In genomic region chr4:74627516-74627915, GRCh38 we compare ENCODE assay signal across 24 cellular contexts.
DNase-seq lines count a peak whose midpoint lies in the region; ATAC-seq and TF ChIP-seq lines count a peak whose summit lies in the region.
"Had no signal": no experiment of that assay in that cellular context is flagged by ENCODE, and none has a peak within 500 bp of the region (broad histone marks: within the 10 kb centered on the region; RNA-seq: fewer than 3 reads in every experiment).

No MANE protein-coding gene starts in this region.

- TF ChIP-seq CTCF in hepatocyte (IDR thresholded peaks at IDR 0.05; ENCODE audit: poor library complexity) (no peak), mucosa of descending colon (IDR thresholded peaks at IDR 0.05) (no peak)

- H2AFZ ChIP-seq in hepatocyte = no peak overlapping the region
- H2AFZ ChIP-seq in neuronal stem cell (ENCODE audit: low read length) = no peak overlapping the region

- H3K27ac ChIP-seq in hepatocyte = peak overlapping the region; percentile 90
- H3K27ac ChIP-seq in neuronal stem cell (replicated peaks; ENCODE audit: low read length) = no peak overlapping the region
- H3K27ac ChIP-seq: BLaER1, HL-60 had no signal

- H2BK5ac ChIP-seq in neuronal stem cell (ENCODE audit: low read length) = no peak overlapping the region

- no peak overlapping the region for H3K4ac ChIP-seq in neuronal stem cell (ENCODE audit: low read length)

- WGBS in hepatocyte (ENCODE audit: low lambda C conversion rate, missing lambda C conversion rate) = 54% methylated on average over 4 of the region's 4 CpGs
- no CpG with 5 or more reads among the region's 4 CpGs for WGBS in neuronal stem cell (ENCODE audit: extremely low coverage in 2 of 2, insufficient read length in 2 of 2, insufficient replicate concordance in 1 of 2), 2 donors

- H3K18ac ChIP-seq in neuronal stem cell (ENCODE audit: low read length) = no peak overlapping the region

- intact Hi-C loops in mucosa of descending colon (cut with DNase I, micrococcal nuclease) = no loop called here

- no peaks in the 10 kb centered on the region for H4K20me1 ChIP-seq in hepatocyte (ENCODE audit: insufficient read depth, poor library complexity, severe bottlenecking)
- H4K20me1 ChIP-seq: BLaER1 had no signal

- no peaks in the 10 kb centered on the region for H3K79me1 ChIP-seq in neuronal stem cell (ENCODE audit: low read depth, low read length)

- no peak for TF ChIP-seq POLR2A in GM18505 (IDR thresholded peaks at IDR 0.05; ENCODE audit: borderline replicate concordance, extremely low read depth, insufficient read depth, insufficient read length)

- no peak overlapping the region for H3K4me3 Mint-ChIP-seq in stimulated activated naive CD8-positive, alpha-beta T cell treated with anti-CD3 and anti-CD28 coated beads, Interleukin-15, amount 100 ng/mL, for 72 hours
- H3K4me3 Mint-ChIP-seq: CD4-positive, alpha-beta T cell; HFFc6; IgD-negative memory B cell had no signal

- H3K9me2 ChIP-seq in hepatocyte (replicated peaks; ENCODE audit: insufficient read depth) = no peaks in the 10 kb centered on the region

- peaks cover 36% of the 10 kb centered on the region for H3K4me1 ChIP-seq in hepatocyte (ENCODE audit: insufficient read depth)
- H3K4me1 ChIP-seq in mucosa of descending colon (ENCODE audit: low read depth) = peaks cover 28% of the 10 kb centered on the region
- H3K4me1 ChIP-seq in neuronal stem cell (ENCODE audit: control insufficient read depth in 2 of 2, insufficient read depth in 1 of 2, low read depth in 1 of 2, low read length in 2 of 2) = peaks cover 0 to 1% of the 10 kb centered on the region in 2 donors

- no peak overlapping the region for H3K14ac ChIP-seq in neuronal stem cell (ENCODE audit: low read length)

- H3K27me3 Mint-ChIP-seq in stimulated activated naive CD8-positive, alpha-beta T cell treated with anti-CD3 and anti-CD28 coated beads, Interleukin-15, amount 100 ng/mL, for 72 hours = peaks cover 7% of the 10 kb centered on the region
- H3K27me3 Mint-ChIP-seq: CD4-positive, alpha-beta T cell had no signal

- no peaks in the 10 kb centered on the region for H3K9me3 Mint-ChIP-seq in stimulated activated naive CD8-positive, alpha-beta T cell treated with anti-CD3 and anti-CD28 coated beads, Interleukin-15, amount 100 ng/mL, for 72 hours
- H3K9me3 Mint-ChIP-seq: CD4-positive, alpha-beta T cell; HFFc6; IgD-negative memory B cell had no signal

- H3K4me3 ChIP-seq in hepatocyte = no peak overlapping the region
- H3K4me3 ChIP-seq in mucosa of descending colon = no peak overlapping the region
- H3K4me3 ChIP-seq in neuronal stem cell (ENCODE audit: low read length in 2 of 2) = no peak overlapping the region
- H3K4me3 ChIP-seq: BLaER1 had no signal

- H3K79me2 ChIP-seq in hepatocyte = no peaks in the 10 kb centered on the region

- H4K91ac ChIP-seq in neuronal stem cell (ENCODE audit: low read depth, low read length, poor library complexity) = no peak overlapping the region

- H3K27ac Mint-ChIP-seq in stimulated activated naive CD8-positive, alpha-beta T cell treated with anti-CD3 and anti-CD28 coated beads, Interleukin-15, amount 100 ng/mL, for 72 hours = peak overlapping the region in 1 of 2 donors; percentile 69
- H3K27ac Mint-ChIP-seq: CD4-positive, alpha-beta T cell; HFFc6; IgD-negative memory B cell had no signal

- ATAC-seq in mucosa of descending colon (peak; percentile 67), GM18505 (IDR thresholded peaks at IDR 0.05; ENCODE audit: unreplicated experiment) (no peak)
- no peak for ATAC-seq in stimulated activated naive CD8-positive, alpha-beta T cell treated with anti-CD3 and anti-CD28 coated beads, Interleukin-15, amount 100 ng/mL, for 72 hours

- peak; percentile 27 for DNase-seq in OCI-M1 (lab: John Stamatoyannopoulos, UW)
- DNase-seq in hepatocyte (ENCODE audit: low spot score) = no peak
- DNase-seq in mucosa of descending colon = no peak
- DNase-seq in neuronal stem cell (ENCODE audit: low spot score) = no peak
- no peak for DNase-seq in stimulated activated naive CD8-positive, alpha-beta T cell treated with anti-CD3 and anti-CD28 coated beads, Interleukin-15, amount 100 ng/mL, for 72 hours
- DNase-seq in NOMO-1 treated with dmso at 0.1 percent for 144 hours (lab: John Stamatoyannopoulos, UW; ENCODE audit: unreplicated experiment) = no peak
- DNase-seq: CD4-positive, alpha-beta T cell; COR-L47; DMS 273 treated with DMSO at 0.1 percent for 48 hours; DMS79 treated with DMSO at 0.1 percent for 48 hours; H7; HFFc6; Karpas-422; MV-4-11; NCI-H1694 treated with DMSO at 0.1 percent for 48 hours; NCI-H2081 treated with DMSO at 0.1 percent for 48 hours; NCI-H2171 treated with DMSO at 0.1 percent for 48 hours; NCI-H524 treated with DMSO at 0.1 percent for 48 hours; NCI-H82; Right ventricle myocardium superior had no signal

- no peak overlapping the region for H4K8ac ChIP-seq in neuronal stem cell (ENCODE audit: low read depth, low read length)

- H3K9me3 ChIP-seq in hepatocyte (ENCODE audit: low read depth) (no peaks in the 10 kb centered on the region), mucosa of descending colon (no peaks in the 10 kb centered on the region), neuronal stem cell (replicated peaks in 1 of 2; ENCODE audit: control insufficient read depth in 2 of 2, insufficient read depth in 1 of 2, low read depth in 1 of 2, low read length in 2 of 2) (no peaks in the 10 kb centered on the region)
- H3K9me3 ChIP-seq: BLaER1 had no signal

- H3K4me1 Mint-ChIP-seq in stimulated activated naive CD8-positive, alpha-beta T cell treated with anti-CD3 and anti-CD28 coated beads, Interleukin-15, amount 100 ng/mL, for 72 hours = peaks cover 34% of the 10 kb centered on the region
- H3K4me1 Mint-ChIP-seq: IgD-negative memory B cell had no signal

- no peak overlapping the region for H2BK120ac ChIP-seq in neuronal stem cell (ENCODE audit: low read depth, low read length)

- H3K4me2 ChIP-seq in hepatocyte (peak overlapping the region; percentile 20), neuronal stem cell (ENCODE audit: insufficient read depth, low read length, poor library complexity, severe bottlenecking) (no peak overlapping the region)
- H3K4me2 ChIP-seq: BLaER1 had no signal

- no peak overlapping the region for H3K9ac ChIP-seq in neuronal stem cell (ENCODE audit: low read depth, low read length, poor library complexity)
- H3K9ac ChIP-seq: BLaER1 had no signal

- no peak overlapping the region for H2BK15ac ChIP-seq in neuronal stem cell (ENCODE audit: low read length)

- no peaks in the 10 kb centered on the region for H3K27me3 ChIP-seq in hepatocyte
- H3K27me3 ChIP-seq in neuronal stem cell (ENCODE audit: control insufficient read depth in 3 of 3, insufficient read depth in 3 of 3, low read depth in 1 of 3, low read length in 3 of 3) = no peaks in the 10 kb centered on the region
- H3K27me3 ChIP-seq: BLaER1 had no signal

- H3K23ac ChIP-seq in neuronal stem cell (ENCODE audit: low read depth, low read length, poor library complexity) = no peak overlapping the region

- H2BK12ac ChIP-seq in neuronal stem cell (ENCODE audit: low read length) = no peak overlapping the region

- H3K36me3 ChIP-seq in hepatocyte (replicated peaks; ENCODE audit: insufficient read depth, low read depth) (no peaks in the 10 kb centered on the region), mucosa of descending colon (ENCODE audit: low read depth) (no peaks in the 10 kb centered on the region), neuronal stem cell (replicated peaks in 1 of 2; ENCODE audit: control insufficient read depth in 2 of 2, insufficient read depth in 2 of 2, low read length in 2 of 2) (no peaks in the 10 kb centered on the region)
- H3K36me3 ChIP-seq: BLaER1 had no signal

- H2AK5ac ChIP-seq in neuronal stem cell (ENCODE audit: low read depth, low read length) = no peak overlapping the region
